29 cellular contexts compared by ENCODE assay signal in genomic region chr2:163369111-163369510, GRCh38.
"Had no signal": no experiment of that assay in that cellular context is flagged by ENCODE, and none has a peak within 500 bp of the region (broad histone marks: within the 10 kb centered on the region; RNA-seq: fewer than 3 reads in every experiment).

No MANE protein-coding gene starts in this region.

- H3K4me1 Mint-ChIP-seq: activated CD4-positive, alpha-beta memory T cell treated with anti-CD3 and anti-CD28 coated beads, Interleukin-2, amount 10 ng/mL, durations not matched to agents 7 days and 5 days; activated CD4-positive, alpha-beta T cell treated with anti-CD3 and anti-CD28 coated beads, Interleukin-2, amount 10 ng/mL, durations not matched to agents 7 days and 5 days; activated naive CD4-positive, alpha-beta T cell treated with anti-CD3 and anti-CD28 coated beads, Interleukin-2, amount 10 ng/mL, durations not matched to agents 7 days and 5 days; central memory CD8-positive, alpha-beta T cell had no signal

- H3K36me3 ChIP-seq: brain microvascular endothelial cell, esophagus squamous epithelium, gastroesophageal sphincter, heart right ventricle had no signal

- H3K4me1 ChIP-seq: esophagus squamous epithelium, gastroesophageal sphincter had no signal

- H3K36me3 Mint-ChIP-seq: activated naive CD4-positive, alpha-beta T cell treated with anti-CD3 and anti-CD28 coated beads, Interleukin-2, amount 10 ng/mL, durations not matched to agents 7 days and 5 days; activated naive CD8-positive, alpha-beta T cell; WTC11 had no signal

- H3K27me3 Mint-ChIP-seq: activated CD4-positive, alpha-beta memory T cell treated with anti-CD3 and anti-CD28 coated beads, Interleukin-2, amount 10 ng/mL, durations not matched to agents 7 days and 5 days; activated CD4-positive, alpha-beta T cell treated with anti-CD3 and anti-CD28 coated beads, Interleukin-2, amount 10 ng/mL, durations not matched to agents 7 days and 5 days; activated naive CD4-positive, alpha-beta T cell treated with anti-CD3 and anti-CD28 coated beads, Interleukin-2, amount 10 ng/mL, durations not matched to agents 7 days and 5 days; activated naive CD8-positive, alpha-beta T cell; activated T-cell treated with anti-CD3 and anti-CD28 coated beads, Interleukin-2, amount 50 U/mL, for 24 hours; central memory CD8-positive, alpha-beta T cell; dendritic cell treated with granulocyte-macrophage colony-stimulating factor and Interleukin-4, amounts not matched to agents 40 ng/mL and 50 ng/mL, for 4 days had no signal

- ATAC-seq: activated T-cell treated with anti-CD3 and anti-CD28 coated beads, Interleukin-2, amount 50 U/mL, for 72 hours; gastroesophageal sphincter; heart right ventricle; WTC11 had no signal

- H3K4me3 ChIP-seq: coronary artery, dorsolateral prefrontal cortex, esophagus squamous epithelium, gastroesophageal sphincter, heart right ventricle, hepatocyte had no signal

- H3K27ac ChIP-seq: brain microvascular endothelial cell, coronary artery, dorsolateral prefrontal cortex, epithelial cell of prostate, esophagus squamous epithelium, gastroesophageal sphincter, heart right ventricle, hepatocyte had no signal

- H3K27me3 ChIP-seq: brain microvascular endothelial cell, esophagus squamous epithelium, gastroesophageal sphincter, heart right ventricle, hepatocyte had no signal

- H3K9me3 Mint-ChIP-seq: activated naive CD4-positive, alpha-beta T cell treated with anti-CD3 and anti-CD28 coated beads, Interleukin-2, amount 10 ng/mL, durations not matched to agents 7 days and 5 days; WTC11 had no signal

- H3K9me3 ChIP-seq: esophagus squamous epithelium, gastroesophageal sphincter had no signal

- H3K27ac Mint-ChIP-seq: activated CD4-positive, alpha-beta memory T cell treated with anti-CD3 and anti-CD28 coated beads, Interleukin-2, amount 10 ng/mL, durations not matched to agents 7 days and 5 days; activated CD4-positive, alpha-beta T cell treated with anti-CD3 and anti-CD28 coated beads, Interleukin-2, amount 10 ng/mL, durations not matched to agents 7 days and 5 days; activated naive CD4-positive, alpha-beta T cell treated with anti-CD3 and anti-CD28 coated beads, Interleukin-2, amount 10 ng/mL, durations not matched to agents 7 days and 5 days; activated naive CD8-positive, alpha-beta T cell; activated T-cell treated with anti-CD3 and anti-CD28 coated beads, Interleukin-2, amount 50 U/mL, for 24 hours; activated T-cell treated with anti-CD3 and anti-CD28 coated beads, Interleukin-2, amount 50 U/mL, for 72 hours; dendritic cell treated with granulocyte-macrophage colony-stimulating factor and Interleukin-4, amounts not matched to agents 40 ng/mL and 50 ng/mL, for 4 days; WTC11 had no signal

- H3K4me3 Mint-ChIP-seq: activated CD4-positive, alpha-beta memory T cell treated with anti-CD3 and anti-CD28 coated beads, Interleukin-2, amount 10 ng/mL, durations not matched to agents 7 days and 5 days; activated CD4-positive, alpha-beta T cell treated with anti-CD3 and anti-CD28 coated beads, Interleukin-2, amount 10 ng/mL, durations not matched to agents 7 days and 5 days; activated naive CD4-positive, alpha-beta T cell treated with anti-CD3 and anti-CD28 coated beads, Interleukin-2, amount 10 ng/mL, durations not matched to agents 7 days and 5 days; activated naive CD8-positive, alpha-beta T cell; activated T-cell treated with anti-CD3 and anti-CD28 coated beads, Interleukin-2, amount 50 U/mL, for 24 hours; activated T-cell treated with anti-CD3 and anti-CD28 coated beads, Interleukin-2, amount 50 U/mL, for 72 hours; central memory CD8-positive, alpha-beta T cell; dendritic cell treated with granulocyte-macrophage colony-stimulating factor and Interleukin-4, amounts not matched to agents 40 ng/mL and 50 ng/mL, for 4 days; WTC11 had no signal

- DNase-seq: activated CD4-positive, alpha-beta memory T cell treated with anti-CD3 and anti-CD28 coated beads, Interleukin-2, amount 10 ng/mL, durations not matched to agents 7 days and 5 days; activated CD4-positive, alpha-beta T cell treated with anti-CD3 and anti-CD28 coated beads for 1 hour; activated CD4-positive, alpha-beta T cell treated with anti-CD3 and anti-CD28 coated beads for 4 hours; activated CD4-positive, alpha-beta T cell treated with anti-CD3 and anti-CD28 coated beads, Interleukin-2, amount 10 ng/mL, durations not matched to agents 7 days and 5 days; activated CD4-positive, alpha-beta T cell treated with anti-CD3 and anti-CD28 coated beads, Interleukin-2, amount 50 U/mL, for 4 hours; activated CD8-positive, alpha-beta memory T cell treated with anti-CD3 and anti-CD28 coated beads, Interleukin-2, amount 50 U/mL, for 48 hours; activated gamma-delta T cell; activated naive CD4-positive, alpha-beta T cell; activated naive CD4-positive, alpha-beta T cell treated with anti-CD3 and anti-CD28 coated beads, Interleukin-2, amount 10 ng/mL, durations not matched to agents 7 days and 5 days; activated T-cell treated with anti-CD3 and anti-CD28 coated beads for 4 hours; activated T-cell treated with anti-CD3 and anti-CD28 coated beads, Interleukin-2, amount 50 U/mL, for 24 hours; activated T-cell treated with anti-CD3 and anti-CD28 coated beads, Interleukin-2, amount 50 U/mL, for 72 hours; amniotic stem cell; anterior cingulate cortex; brain microvascular endothelial cell; dorsolateral prefrontal cortex; effector memory CD4-positive, alpha-beta T cell; esophagus squamous epithelium; foreskin melanocyte; heart right ventricle; T-helper 9 cell had no signal
